25 cellular contexts compared by ENCODE assay signal in the genomic region with DNA sequence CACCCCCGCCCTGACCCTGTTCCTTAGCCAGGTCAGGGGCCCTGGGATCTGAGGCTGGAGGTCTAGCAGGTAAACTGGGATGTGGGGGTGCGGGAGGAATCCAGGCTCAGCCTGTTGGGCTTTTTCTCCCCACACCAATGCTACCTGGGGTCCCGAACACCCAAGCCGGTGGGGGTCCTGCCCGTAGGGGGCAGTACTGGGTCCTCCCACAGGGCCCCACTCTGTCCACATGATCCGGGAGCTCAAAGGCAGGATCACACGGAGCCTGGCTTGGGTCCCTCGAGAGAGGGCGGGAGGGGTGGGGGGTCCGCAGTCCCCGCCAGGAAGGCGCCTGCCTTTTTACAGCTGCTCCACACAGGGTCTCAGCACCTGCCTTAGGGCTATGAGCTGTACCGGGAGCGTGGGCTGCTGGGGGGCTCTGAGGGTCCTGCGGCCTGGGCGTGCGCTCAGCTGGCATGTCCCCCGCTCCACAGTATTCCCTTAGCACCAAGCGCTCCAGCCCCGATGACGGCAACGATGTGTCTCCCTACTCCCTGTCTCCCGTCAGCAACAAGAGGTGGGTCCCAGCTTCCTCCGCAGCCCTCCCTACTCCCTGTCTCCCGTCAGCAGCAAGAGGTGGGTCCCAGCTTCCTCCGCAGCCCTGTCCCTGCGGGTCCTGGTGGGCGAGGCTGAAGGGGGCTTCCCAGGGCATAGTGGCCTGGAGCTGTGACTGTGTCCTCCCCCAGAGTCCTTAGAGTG. TPM values are rescaled to one million over a fixed set of nuclear protein-coding genes. Genes with fewer than 3 reads are reported as not detected.
DNase-seq lines count a peak whose midpoint lies in the region; ATAC-seq and TF ChIP-seq lines count a peak whose summit lies in the region.
"Had no signal": no experiment of that assay in that cellular context is flagged by ENCODE, and none has a peak within 500 bp of the region (broad histone marks: within the 10 kb centered on the region; RNA-seq: fewer than 3 reads in every experiment).

No MANE protein-coding gene starts in this region.

- no peak overlapping the region for H2AFZ ChIP-seq in SK-N-SH (ENCODE audit: low read depth)
- H2AFZ ChIP-seq in OCI-LY1 (ENCODE audit: low read length) = no peak overlapping the region
- no peak overlapping the region for H2AFZ ChIP-seq in mammary epithelial cell (ENCODE audit: low read depth, low read length)

- H3K27me3 ChIP-seq in SK-N-SH (ENCODE audit: insufficient read depth) (no peaks in the 10 kb centered on the region), OCI-LY1 (ENCODE audit: insufficient read depth, low read length) (no peaks in the 10 kb centered on the region), mammary epithelial cell (ENCODE audit: insufficient read depth, low read length) (no peaks in the 10 kb centered on the region)
- H3K27me3 ChIP-seq: neutrophil, thyroid gland had no signal

- no peak overlapping the region for H3K4me3 ChIP-seq in SK-N-SH (ENCODE audit: low read depth in 2 of 2, low read length in 1 of 2)
- H3K4me3 ChIP-seq in OCI-LY1 (ENCODE audit: low read depth, low read length, poor library complexity, severe bottlenecking) = no peak overlapping the region
- H3K4me3 ChIP-seq in epithelial cell of proximal tubule (ENCODE audit: low read depth, low read length) = no peak overlapping the region
- H3K4me3 ChIP-seq in mammary epithelial cell (replicated peaks in 1 of 3; ENCODE audit: insufficient read depth in 1 of 3, low read depth in 2 of 3, low read length in 3 of 3) = no peak overlapping the region
- H3K4me3 ChIP-seq: thyroid gland had no signal

- H3F3A ChIP-seq in SK-N-SH (replicated peaks; ENCODE audit: insufficient read depth) = no peaks in the 10 kb centered on the region
- no peaks in the 10 kb centered on the region for H3F3A ChIP-seq in OCI-LY1 (ENCODE audit: insufficient read depth, low read length)

- H3K27me3 Mint-ChIP-seq in progenitor cell of endocrine pancreas = no peaks in the 10 kb centered on the region
- H3K27me3 Mint-ChIP-seq: activated naive CD8-positive, alpha-beta T cell treated with anti-CD3 and anti-CD28 coated beads, Interleukin-2, amount 50 U/mL, for 24 hours; stimulated activated naive B cell treated with anti-CD40 and anti-IgM and Interleukin-4, amounts not matched to agents 10 μg/mL and 1 μg/mL and 100 μg/mL, for 72 hours had no signal

- ATAC-seq in SK-N-SH treated with all-trans-retinoic acid at 6 μM for 48 hours = no peak
- ATAC-seq: activated naive CD8-positive, alpha-beta T cell treated with anti-CD3 and anti-CD28 coated beads, Interleukin-2, amount 50 U/mL, for 24 hours; left cardiac atrium; right cardiac atrium; stimulated activated naive B cell treated with anti-CD40 and anti-IgM and Interleukin-4, amounts not matched to agents 10 μg/mL and 1 μg/mL and 100 μg/mL, for 72 hours had no signal

- CTCF ChIA-PET in SK-N-SH (lab: Yijun Ruan, JAX) = interaction anchor here (1.1 to 1.6 kb wide), 4 partner anchors 11 to 180 kb away, joined by 3 to 4 read pairs (median 4); no protein-coding TSS in a partner anchor
- CTCF ChIA-PET in mammary epithelial cell (lab: Charles Lee; ENCODE audit: low non-redundant PET) = no interaction called here

- in situ Hi-C loops in mammary epithelial cell (cut with MboI; ENCODE audit: low sequenced_read_pairs in 2 of 2) = no loop called here

- dilution Hi-C loops in mammary epithelial cell (cut with HindIII; ENCODE audit: low sequenced_read_pairs) = no loop called here

- no TSS peak for BruUV-seq in mammary epithelial cell (replicated peaks; lab: Mats Ljungman, UMichigan)

- 98% methylated on average over 14 of the region's 28 CpGs for WGBS in SK-N-SH (ENCODE audit: low lambda C conversion rate)
- 93% methylated on average over 9 of the region's 28 CpGs for WGBS in mammary epithelial cell (ENCODE audit: low coverage, missing lambda C conversion rate)

- H3K4me1 ChIP-seq in SK-N-SH (ENCODE audit: control insufficient read depth in 1 of 2, insufficient read depth in 2 of 2, low read depth in 1 of 2, low read length in 1 of 2) = no peaks in the 10 kb centered on the region
- H3K4me1 ChIP-seq in OCI-LY1 (ENCODE audit: insufficient read depth, low read length, severe bottlenecking) = no peaks in the 10 kb centered on the region
- H3K4me1 ChIP-seq in mammary epithelial cell (ENCODE audit: insufficient read depth, low read length) = no peaks in the 10 kb centered on the region
- H3K4me1 ChIP-seq: thyroid gland had no signal

- H3K79me2 ChIP-seq in SK-N-SH (ENCODE audit: insufficient read depth) (peaks cover 23% of the 10 kb centered on the region; the same call in 1 of the 2 replicates), OCI-LY1 (ENCODE audit: insufficient read depth, low read length) (no peaks in the 10 kb centered on the region), mammary epithelial cell (ENCODE audit: insufficient read depth, low read length) (peaks cover 35% of the 10 kb centered on the region)

- H3K36me3 ChIP-seq in SK-N-SH (replicated peaks in 1 of 2; ENCODE audit: control insufficient read depth in 1 of 2, insufficient read depth in 2 of 2, low read length in 1 of 2) (peaks cover 8 to 41% of the 10 kb centered on the region in 2 experiments), OCI-LY1 (ENCODE audit: insufficient read depth, low read length) (peaks cover 47% of the 10 kb centered on the region), mammary epithelial cell (ENCODE audit: insufficient read depth, low read length) (peaks cover 10% of the 10 kb centered on the region)

- H3K9me2 ChIP-seq in SK-N-SH (no peaks in the 10 kb centered on the region), OCI-LY1 (ENCODE audit: low read depth, low read length) (no peaks in the 10 kb centered on the region)

- H3K36me3 Mint-ChIP-seq in progenitor cell of endocrine pancreas (ENCODE audit: insufficient read depth) = peaks cover 5% of the 10 kb centered on the region

- H3K9me3 ChIP-seq in SK-N-SH (no peaks in the 10 kb centered on the region), OCI-LY1 (ENCODE audit: low read length) (no peaks in the 10 kb centered on the region), mammary epithelial cell (replicated peaks; ENCODE audit: insufficient read depth, low read length) (no peaks in the 10 kb centered on the region)
- H3K9me3 ChIP-seq: neutrophil, thyroid gland had no signal

- no peak overlapping the region for H3K9ac ChIP-seq in SK-N-SH
- H3K9ac ChIP-seq in OCI-LY1 (ENCODE audit: low read length) = no peak overlapping the region
- H3K9ac ChIP-seq in mammary epithelial cell (ENCODE audit: insufficient read depth, low read length) = no peak overlapping the region

- no peaks in the 10 kb centered on the region for H3K4me1 Mint-ChIP-seq in progenitor cell of endocrine pancreas (ENCODE audit: low read depth)
- H3K4me1 Mint-ChIP-seq: activated naive CD8-positive, alpha-beta T cell treated with anti-CD3 and anti-CD28 coated beads, Interleukin-2, amount 50 U/mL, for 24 hours had no signal

- no peaks in the 10 kb centered on the region for H3K9me3 Mint-ChIP-seq in progenitor cell of endocrine pancreas (ENCODE audit: low read depth)
- H3K9me3 Mint-ChIP-seq: activated naive CD8-positive, alpha-beta T cell treated with anti-CD3 and anti-CD28 coated beads, Interleukin-2, amount 50 U/mL, for 24 hours; activated T-helper 1 cell treated with anti-CD3 and anti-CD28 coated beads, Interleukin-12 subunit alpha, Interleukin-12 subunit beta, Interleukin-2, Interleukin-4 antibody, amounts not matched to agents 30 ng/mL and 10 ng/mL and 1 ng/mL, durations not matched to agents 14 hours and 24 hours and 36 hours; stimulated activated naive B cell treated with anti-CD40 and anti-IgM and Interleukin-4, amounts not matched to agents 10 μg/mL and 1 μg/mL and 100 μg/mL, for 72 hours had no signal

- intact Hi-C loops in mammary epithelial cell (cut with micrococcal nuclease) = no loop called here

- no peak for TF ChIP-seq EP300 in SK-N-SH (IDR thresholded peaks at IDR 0.05; ENCODE audit: borderline replicate concordance in 1 of 2, low read depth in 1 of 2, low read length in 1 of 2)

- H3K27ac ChIP-seq in SK-N-SH (ENCODE audit: low read depth in 2 of 2, low read length in 1 of 2) (no peak overlapping the region), OCI-LY1 (ENCODE audit: low read depth, low read length, poor library complexity, severe bottlenecking) (no peak overlapping the region), mammary epithelial cell (ENCODE audit: insufficient read depth, low read depth, low read length) (no peak overlapping the region)
- H3K27ac ChIP-seq: neutrophil, thyroid gland had no signal

- TF ChIP-seq RAD21 in SK-N-SH (IDR thresholded peaks at IDR 0.05; ENCODE audit: low read length) = no peak

- no peak for DNase-seq in SK-N-SH
- no peak for DNase-seq in epithelial cell of proximal tubule (ENCODE audit: low read depth)
- no peak for DNase-seq in progenitor cell of endocrine pancreas (ENCODE audit: low spot score, unreplicated experiment)
- DNase-seq in mammary epithelial cell = no peak
- DNase-seq in activated effector memory CD4-positive, alpha-beta T cell treated with Interleukin-2 at 50 U/mL for 16 hours = no peak
- no peak for DNase-seq in CD1c-positive myeloid dendritic cell (ENCODE audit: extremely low spot score)
- DNase-seq: 8988T; activated naive CD8-positive, alpha-beta T cell treated with anti-CD3 and anti-CD28 coated beads, Interleukin-2, amount 50 U/mL, for 24 hours; C1 segment of cervical spinal cord; cerebellar nuclear complex; DMS 273 treated with DMSO at 0.1 percent for 48 hours; foreskin melanocyte; left cardiac atrium; NCI-H1105; NCI-H2171; NCI-H69; OCI-M1; SHP77 treated with DMSO at 0.1 percent for 48 hours; stimulated activated naive B cell treated with anti-CD40 and anti-IgM and Interleukin-4, amounts not matched to agents 10 μg/mL and 1 μg/mL and 100 μg/mL, for 72 hours had no signal

- H4K20me1 ChIP-seq in SK-N-SH (ENCODE audit: insufficient read depth) (peaks cover 23% of the 10 kb centered on the region), OCI-LY1 (ENCODE audit: insufficient read depth, low read length) (no peaks in the 10 kb centered on the region), mammary epithelial cell (ENCODE audit: insufficient read depth, low read length) (no peaks in the 10 kb centered on the region)

- POLR2A ChIA-PET in SK-N-SH (lab: Yijun Ruan, JAX) = no interaction called here

- no peak overlapping the region for H3K27ac Mint-ChIP-seq in progenitor cell of endocrine pancreas
- H3K27ac Mint-ChIP-seq: activated naive CD8-positive, alpha-beta T cell treated with anti-CD3 and anti-CD28 coated beads, Interleukin-2, amount 50 U/mL, for 24 hours; activated T-helper 1 cell treated with anti-CD3 and anti-CD28 coated beads, Interleukin-12 subunit alpha, Interleukin-12 subunit beta, Interleukin-2, Interleukin-4 antibody, amounts not matched to agents 30 ng/mL and 10 ng/mL and 1 ng/mL, durations not matched to agents 14 hours and 24 hours and 36 hours; stimulated activated naive B cell treated with anti-CD40 and anti-IgM and Interleukin-4, amounts not matched to agents 10 μg/mL and 1 μg/mL and 100 μg/mL, for 72 hours had no signal

- TF ChIP-seq CTCF in SK-N-SH (IDR thresholded peaks at IDR 0.05) = peak; percentile 18; the same call in 1 of the 2 replicates
- peak; percentile 16; the same call in 1 of the 2 replicates for TF ChIP-seq CTCF in OCI-LY1 (IDR thresholded peaks at IDR 0.05; ENCODE audit: low read length)
- TF ChIP-seq CTCF in epithelial cell of proximal tubule (conservative IDR thresholded peaks at IDR 0.05; ENCODE audit: low read depth, low read length) = peak; percentile 29
- peak; percentile 34 for TF ChIP-seq CTCF in progenitor cell of endocrine pancreas (IDR thresholded peaks at IDR 0.05; ENCODE audit: unreplicated experiment)
- TF ChIP-seq CTCF in mammary epithelial cell (conservative IDR thresholded peaks at IDR 0.05 in 1 of 2, IDR thresholded peaks at IDR 0.05 in 1 of 2; ENCODE audit: extremely low read depth in 1 of 2, insufficient read depth in 1 of 2, low read depth in 1 of 2, low read length in 2 of 2) = no peak

- no peak overlapping the region for H3K4me3 Mint-ChIP-seq in progenitor cell of endocrine pancreas (ENCODE audit: low read depth)
- H3K4me3 Mint-ChIP-seq: activated naive CD8-positive, alpha-beta T cell treated with anti-CD3 and anti-CD28 coated beads, Interleukin-2, amount 50 U/mL, for 24 hours; activated T-helper 1 cell treated with anti-CD3 and anti-CD28 coated beads, Interleukin-12 subunit alpha, Interleukin-12 subunit beta, Interleukin-2, Interleukin-4 antibody, amounts not matched to agents 30 ng/mL and 10 ng/mL and 1 ng/mL, durations not matched to agents 14 hours and 24 hours and 36 hours; stimulated activated naive B cell treated with anti-CD40 and anti-IgM and Interleukin-4, amounts not matched to agents 10 μg/mL and 1 μg/mL and 100 μg/mL, for 72 hours had no signal

- no peak overlapping the region for H3K4me2 ChIP-seq in SK-N-SH
- no peak overlapping the region for H3K4me2 ChIP-seq in OCI-LY1 (ENCODE audit: low read length)
- H3K4me2 ChIP-seq in mammary epithelial cell (ENCODE audit: insufficient read depth, low read depth, low read length) = no peak overlapping the region

RNA-seq across cellular contexts. Expression of a gene that starts 12.3 kb away (rescaled TPM):
- polyA plus RNA-seq in SK-N-SH (2012; rRNA removed) (0.12 TPM in 1 of 2 replicates, not detected in the other), mammary epithelial cell (not detected)
- polyA plus RNA-seq in SK-N-SH (2012; cell fraction: cytosol; rRNA removed) = not detected in 2 replicates
- polyA plus RNA-seq in SK-N-SH (2012; cell fraction: nucleus; rRNA removed) = 0.14 and 0.34 TPM in 2 replicates
- total RNA-seq in epithelial cell of proximal tubule (not detected in 2 replicates), progenitor cell of endocrine pancreas (3.8 and 4.0 TPM in 2 replicates), mammary epithelial cell (1 to 10 TPM in 1 of 2 donors, not detected in 1; 1.9 TPM)
- not detected for polyA minus RNA-seq in mammary epithelial cell

RNA-seq across cellular contexts. Expression of a gene that starts 20.6 kb away (rescaled TPM):
- polyA plus RNA-seq in SK-N-SH (2012; rRNA removed) (27.1 and 36.3 TPM in 2 replicates), mammary epithelial cell (35.3 TPM)
- polyA plus RNA-seq in SK-N-SH (2012; cell fraction: cytosol; rRNA removed) = 10.7 and 16.5 TPM in 2 replicates
- 74.3 and 97.6 TPM in 2 replicates for polyA plus RNA-seq in SK-N-SH (2012; cell fraction: nucleus; rRNA removed)
- total RNA-seq in epithelial cell of proximal tubule (53.9 and 70.2 TPM in 2 replicates), progenitor cell of endocrine pancreas (61.3 and 70.5 TPM in 2 replicates), mammary epithelial cell (10 to 100 TPM; 49.8 to 55.0 TPM)
- polyA minus RNA-seq in mammary epithelial cell = 46.5 TPM

RNA-seq across cellular contexts. Expression of a gene that starts 26.2 kb away (rescaled TPM):
- 14.3 and 14.5 TPM in 2 replicates for polyA plus RNA-seq in SK-N-SH (2012; rRNA removed)
- 10.3 and 13.3 TPM in 2 replicates for polyA plus RNA-seq in SK-N-SH (2012; cell fraction: cytosol; rRNA removed)
- polyA plus RNA-seq in SK-N-SH (2012; cell fraction: nucleus; rRNA removed) = 14.5 and 22.6 TPM in 2 replicates
- 28.1 and 36.7 TPM in 2 replicates for total RNA-seq in epithelial cell of proximal tubule
- 9.4 and 9.9 TPM in 2 replicates for total RNA-seq in progenitor cell of endocrine pancreas
- total RNA-seq in mammary epithelial cell = 10 to 100 TPM; 11.7 to 14.7 TPM
- 11.0 TPM for polyA plus RNA-seq in mammary epithelial cell
- 3.4 TPM for polyA minus RNA-seq in mammary epithelial cell

RNA-seq across cellular contexts. Expression of a gene that starts 30.7 kb away (rescaled TPM):
- polyA plus RNA-seq in SK-N-SH (2012; rRNA removed) (45.9 and 53.3 TPM in 2 replicates), mammary epithelial cell (61.6 TPM)
- polyA plus RNA-seq in SK-N-SH (2012; cell fraction: cytosol; rRNA removed) = 23.5 and 33.7 TPM in 2 replicates
- polyA plus RNA-seq in SK-N-SH (2012; cell fraction: nucleus; rRNA removed) = 152 and 202 TPM in 2 replicates
- total RNA-seq in epithelial cell of proximal tubule (238 and 260 TPM in 2 replicates), progenitor cell of endocrine pancreas (71.5 and 75.1 TPM in 2 replicates), mammary epithelial cell (100 to 1,000 TPM; 113 to 267 TPM)
- polyA minus RNA-seq in mammary epithelial cell = 72.3 TPM

RNA-seq across cellular contexts. Expression of a gene that starts 43.4 kb away (rescaled TPM):
- polyA plus RNA-seq in SK-N-SH (2012; rRNA removed) = not detected in 2 replicates
- not detected in 2 replicates for polyA plus RNA-seq in SK-N-SH (2012; cell fraction: cytosol; rRNA removed)
- polyA plus RNA-seq in SK-N-SH (2012; cell fraction: nucleus; rRNA removed) = not detected in 2 replicates
- 1.0 TPM in 1 of 2 replicates, not detected in the other for total RNA-seq in epithelial cell of proximal tubule
- total RNA-seq in progenitor cell of endocrine pancreas = not detected in 2 replicates
- total RNA-seq in mammary epithelial cell = 1 to 10 TPM in 1 of 2 donors, not detected in 1; 2.7 TPM
- not detected for polyA plus RNA-seq in mammary epithelial cell
- not detected for polyA minus RNA-seq in mammary epithelial cell
- total RNA-seq: activated T-helper 1 cell treated with anti-CD3 and anti-CD28 coated beads, Interleukin-12 subunit alpha, Interleukin-12 subunit beta, Interleukin-2, Interleukin-4 antibody, amounts not matched to agents 30 ng/mL and 10 ng/mL and 1 ng/mL, durations not matched to agents 14 hours and 24 hours and 36 hours; left cardiac atrium; right cardiac atrium; thyroid gland had no signal
- polyA plus RNA-seq: right cardiac atrium had no signal

Comparison
In these comparisons a context has a peak if more than half of its experiments do, and no peak if none do; other contexts are left out.
1. CTCF ChIP-seq: peak in SK-N-SH (single experiment), OCI-LY1 (single experiment), epithelial cell of proximal tubule (single experiment) and progenitor cell of endocrine pancreas (single experiment); none in mammary epithelial cell (0 of 2).